Comparison of ENCODE assay signal across 8 cellular contexts in genomic region chr20:48761023-48761785, GRCh38.
DNase-seq lines count a peak whose midpoint lies in the region; ATAC-seq and TF ChIP-seq lines count a peak whose summit lies in the region.

No MANE protein-coding gene starts in this region.

- H3K4me1 ChIP-seq in skeletal muscle tissue (ENCODE audit: control insufficient read depth in 3 of 3, insufficient read depth in 3 of 3, low read length in 3 of 3): peaks cover 7 to 10% (median 7%) of the 10 kb centered on the region in 3 donors

- no peak for TF ChIP-seq CTCF in GM20000 (IDR thresholded peaks at IDR 0.05; ENCODE audit: extremely low read depth, missing control alignments)

- DNase-seq in GM19240 (ENCODE audit: insufficient read length, low spot score) (peak; percentile 25), T-helper 22 cell (ENCODE audit: low read depth) (peak; percentile 53), GM20000 (ENCODE audit: low spot score) (no peak)
- peak; percentile 50 for DNase-seq in effector CD4-positive, alpha-beta T cell

- H3K36me3 ChIP-seq in skeletal muscle tissue (ENCODE audit: control insufficient read depth in 3 of 3, insufficient read depth in 3 of 3, low read length in 3 of 3): no peaks in the 10 kb centered on the region

- peak overlapping the region; percentile 44 for H3K27ac ChIP-seq in skeletal muscle tissue (ENCODE audit: low read depth, low read length)

- no peak overlapping the region for H3K4me3 ChIP-seq in skeletal muscle tissue (ENCODE audit: low read length in 3 of 3)

- H3K9me3 ChIP-seq in skeletal muscle tissue (ENCODE audit: control insufficient read depth in 3 of 3, low read length in 3 of 3): no peaks in the 10 kb centered on the region

- no peak overlapping the region for H3K9ac ChIP-seq in skeletal muscle tissue (ENCODE audit: low read depth in 1 of 3, low read length in 3 of 3)

- ATAC-seq in HG02885 (IDR thresholded peaks at IDR 0.05; ENCODE audit: poor library complexity, unreplicated experiment) (no peak), HG03139 (IDR thresholded peaks at IDR 0.05; ENCODE audit: unreplicated experiment) (no peak), HG02852 (IDR thresholded peaks at IDR 0.05; ENCODE audit: unreplicated experiment) (no peak)

- no peaks in the 10 kb centered on the region for H3K27me3 ChIP-seq in skeletal muscle tissue (ENCODE audit: control insufficient read depth in 3 of 3, insufficient read depth in 3 of 3, low read length in 3 of 3)
